25 cellular contexts compared by ENCODE assay signal in genomic region chr22:36125434-36125833, GRCh38. TPM values are rescaled to one million over a fixed set of nuclear protein-coding genes. Genes with fewer than 3 reads are reported as not detected.
DNase-seq lines count a peak whose midpoint lies in the region; ATAC-seq, FAIRE-seq and TF ChIP-seq lines count a peak whose summit lies in the region.
"Had no signal": no experiment of that assay in that cellular context is flagged by ENCODE, and none has a peak within 500 bp of the region (broad histone marks: within the 10 kb centered on the region; RNA-seq: fewer than 3 reads in every experiment).

No MANE protein-coding gene starts in this region.

- no peak overlapping the region for H3K27ac ChIP-seq in liver (ENCODE audit: low read depth in 1 of 2, low read length in 2 of 2)
- H3K27ac ChIP-seq: BLaER1 had no signal

- no peak for ATAC-seq in HG03432 (IDR thresholded peaks at IDR 0.05; ENCODE audit: unreplicated experiment)
- ATAC-seq: GM12878 had no signal

- TF ChIP-seq POLR2A in GM12891 (IDR thresholded peaks at IDR 0.05; ENCODE audit: low read depth, low read length) = no peak

- H3K4me1 ChIP-seq in liver (ENCODE audit: control insufficient read depth in 4 of 4, insufficient read depth in 4 of 4, low read length in 3 of 4) = peaks cover 0 to 12% (median 2%) of the 10 kb centered on the region in 4 donors
- H3K4me1 ChIP-seq: BE2C had no signal

- no peak for TF ChIP-seq RAD21 in liver (IDR thresholded peaks at IDR 0.05)

- WGBS in liver = 78% methylated on average over 6 of the region's 6 CpGs

- H3K9ac ChIP-seq in liver (ENCODE audit: low read depth in 1 of 2, low read length in 2 of 2) = no peak overlapping the region
- H3K9ac ChIP-seq: BLaER1 had no signal

- TF ChIP-seq CTCF in liver (IDR thresholded peaks at IDR 0.05; ENCODE audit: low read depth, low read length, missing input control) = no peak

- peak; percentile 16 for FAIRE-seq in GM12891 (lab: Jason Lieb, UNC)
- FAIRE-seq: A204.1, GM12878, GM19239 had no signal

- H3K27me3 ChIP-seq in liver (ENCODE audit: control insufficient read depth in 4 of 4, insufficient read depth in 4 of 4, low read length in 3 of 4) = no peaks in the 10 kb centered on the region
- H3K27me3 ChIP-seq: BE2C, BLaER1 had no signal

- H3K9me3 ChIP-seq in liver (ENCODE audit: control insufficient read depth in 4 of 4, low read length in 3 of 4) = no peaks in the 10 kb centered on the region
- H3K9me3 ChIP-seq: BE2C, BLaER1 had no signal

- DNase-seq in NCI-H526 (lab: John Stamatoyannopoulos, UW) (peak; percentile 8 to 17), NCI-H526 treated with DMSO at 0.1 percent for 48 hours (lab: John Stamatoyannopoulos, UW) (no peak), GM12891 (ENCODE audit: insufficient read length, low spot score) (no peak)
- DNase-seq: 8988T; ACHN; BE2C; C1 segment of cervical spinal cord; CD4-positive, alpha-beta memory T cell; CD4-positive, CD25-positive, alpha-beta regulatory T cell; CD8-positive, alpha-beta memory T cell; COR-L47; DMS 273 treated with DMSO at 0.1 percent for 48 hours; DMS153; DMS79; DND-41; EL; GDM1 had no signal

- H3K36me3 ChIP-seq in liver (ENCODE audit: control insufficient read depth in 4 of 4, insufficient read depth in 3 of 4, low read depth in 1 of 4, low read length in 3 of 4) = no peaks in the 10 kb centered on the region
- H3K36me3 ChIP-seq: BE2C, BLaER1 had no signal

- H3K4me3 ChIP-seq in liver (ENCODE audit: low read depth in 1 of 3, low read length in 3 of 3) = no peak overlapping the region
- H3K4me3 ChIP-seq: BLaER1, GM12878 had no signal

TF ChIP-seq in GM12891, 5 proteins besides CTCF, POLR2A, EP300 and RAD21:
- TF ChIP-seq SPI1 (IDR thresholded peaks at IDR 0.05; ENCODE audit: low read depth, low read length) = no peak
- no peak for TF ChIP-seq TAF1 (IDR thresholded peaks at IDR 0.05; ENCODE audit: low read depth, low read length)
- no peak for TF ChIP-seq POU2F2 (IDR thresholded peaks at IDR 0.05; ENCODE audit: low read depth, low read length)
- no peak for TF ChIP-seq PAX5 (IDR thresholded peaks at IDR 0.05; ENCODE audit: insufficient read depth, low read length, severe bottlenecking)
- no peak for TF ChIP-seq POLR2AphosphoS5 (IDR thresholded peaks at IDR 0.05; ENCODE audit: low read depth, low read length)

TF ChIP-seq in liver, 16 proteins besides CTCF, POLR2A, EP300 and RAD21:
- TF ChIP-seq HNF4G (IDR thresholded peaks at IDR 0.05) = no peak
- TF ChIP-seq HNF4A (conservative IDR thresholded peaks at IDR 0.05) = peak; percentile 17 to 33

RNA-seq across cellular contexts. Expression of gene APOL3, which starts 35.1 kb away (rescaled TPM):
- 18.0 TPM for polyA plus RNA-seq in GM12891 (2012; ENCODE audit: low read depth, missing spikeins)
- 10 to 100 TPM; 11.4 to 34.5 TPM for total RNA-seq in liver
- 10 to 100 TPM in 1 of 2 donors, 1 to 10 TPM in 1; 7.2 to 12.2 TPM for polyA plus RNA-seq in liver
- total RNA-seq: A673, G401 had no signal

Comparison
In these comparisons a context has a peak if more than half of its experiments do, and no peak if none do; other contexts are left out.
1. DNase-seq: peak in NCI-H526 (2 of 2); none in NCI-H526 treated with DMSO at 0.1 percent for 48 hours (single experiment) and GM12891 (single experiment).